Comparison of ENCODE assay signal across 1 cellular context in the genomic region with DNA sequence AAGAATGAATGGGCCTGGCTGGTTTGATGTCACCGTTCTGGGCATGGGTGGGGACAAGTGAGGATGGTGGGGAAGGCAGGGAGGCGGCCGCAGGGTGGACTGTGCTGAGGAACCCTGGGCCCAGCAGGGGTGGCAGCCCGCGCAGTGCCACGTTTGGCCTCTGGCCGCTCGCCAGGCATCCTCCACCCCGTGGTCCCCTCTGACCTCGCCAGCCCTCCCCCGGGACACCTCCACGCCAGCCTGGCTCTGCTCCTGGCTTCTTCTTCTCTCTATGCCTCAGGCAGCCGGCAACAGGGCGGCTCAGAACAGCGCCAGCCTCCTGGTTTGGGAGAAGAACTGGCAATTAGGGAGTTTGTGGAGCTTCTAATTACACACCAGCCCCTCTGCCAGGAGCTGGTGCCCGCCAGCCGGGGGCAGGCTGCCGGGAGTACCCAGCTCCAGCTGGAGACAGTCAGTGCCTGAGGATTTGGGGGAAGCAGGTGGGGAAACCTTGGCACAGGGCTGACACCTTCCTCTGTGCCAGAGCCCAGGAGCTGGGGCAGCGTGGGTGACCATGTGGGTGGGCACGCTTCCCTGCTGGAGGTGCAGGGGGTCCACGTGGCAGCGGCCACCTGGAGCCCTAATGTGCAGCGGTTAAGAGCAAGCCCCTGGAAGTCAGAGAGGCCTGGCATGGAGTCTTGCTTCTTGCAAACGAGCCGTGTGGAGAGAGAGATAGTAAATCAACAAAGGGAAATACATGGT.
TF ChIP-seq lines count a peak whose summit lies in the region.

No MANE protein-coding gene starts in this region.

TF ChIP-seq in SK-N-SH, 30 proteins besides CTCF, POLR2A, EP300 and RAD21:
- no peak for TF ChIP-seq NFIC (IDR thresholded peaks at IDR 0.05; ENCODE audit: borderline replicate concordance)
- no peak for TF ChIP-seq POLR2AphosphoS5 (IDR thresholded peaks at IDR 0.05; ENCODE audit: low read depth, low read length)
- TF ChIP-seq FOSL2 (IDR thresholded peaks at IDR 0.05; ENCODE audit: borderline replicate concordance, low read depth) = no peak
- no peak for TF ChIP-seq RCOR1 (IDR thresholded peaks at IDR 0.05; ENCODE audit: low read length)
- TF ChIP-seq, protein P1, sequence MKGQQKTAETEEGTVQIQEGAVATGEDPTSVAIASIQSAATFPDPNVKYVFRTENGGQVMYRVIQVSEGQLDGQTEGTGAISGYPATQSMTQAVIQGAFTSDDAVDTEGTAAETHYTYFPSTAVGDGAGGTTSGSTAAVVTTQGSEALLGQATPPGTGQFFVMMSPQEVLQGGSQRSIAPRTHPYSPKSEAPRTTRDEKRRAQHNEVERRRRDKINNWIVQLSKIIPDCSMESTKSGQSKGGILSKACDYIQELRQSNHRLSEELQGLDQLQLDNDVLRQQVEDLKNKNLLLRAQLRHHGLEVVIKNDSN (IDR thresholded peaks at IDR 0.05; ENCODE audit: borderline replicate concordance, low read depth) = no peak
- TF ChIP-seq SIN3A (IDR thresholded peaks at IDR 0.05; ENCODE audit: borderline replicate concordance, low read depth, low read length) = no peak
- TF ChIP-seq, protein P2, sequence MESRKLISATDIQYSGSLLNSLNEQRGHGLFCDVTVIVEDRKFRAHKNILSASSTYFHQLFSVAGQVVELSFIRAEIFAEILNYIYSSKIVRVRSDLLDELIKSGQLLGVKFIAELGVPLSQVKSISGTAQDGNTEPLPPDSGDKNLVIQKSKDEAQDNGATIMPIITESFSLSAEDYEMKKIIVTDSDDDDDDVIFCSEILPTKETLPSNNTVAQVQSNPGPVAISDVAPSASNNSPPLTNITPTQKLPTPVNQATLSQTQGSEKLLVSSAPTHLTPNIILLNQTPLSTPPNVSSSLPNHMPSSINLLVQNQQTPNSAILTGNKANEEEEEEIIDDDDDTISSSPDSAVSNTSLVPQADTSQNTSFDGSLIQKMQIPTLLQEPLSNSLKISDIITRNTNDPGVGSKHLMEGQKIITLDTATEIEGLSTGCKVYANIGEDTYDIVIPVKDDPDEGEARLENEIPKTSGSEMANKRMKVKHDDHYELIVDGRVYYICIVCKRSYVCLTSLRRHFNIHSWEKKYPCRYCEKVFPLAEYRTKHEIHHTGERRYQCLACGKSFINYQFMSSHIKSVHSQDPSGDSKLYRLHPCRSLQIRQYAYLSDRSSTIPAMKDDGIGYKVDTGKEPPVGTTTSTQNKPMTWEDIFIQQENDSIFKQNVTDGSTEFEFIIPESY (IDR thresholded peaks at IDR 0.05; ENCODE audit: borderline replicate concordance, low read depth) = no peak
- TF ChIP-seq, protein P3, sequence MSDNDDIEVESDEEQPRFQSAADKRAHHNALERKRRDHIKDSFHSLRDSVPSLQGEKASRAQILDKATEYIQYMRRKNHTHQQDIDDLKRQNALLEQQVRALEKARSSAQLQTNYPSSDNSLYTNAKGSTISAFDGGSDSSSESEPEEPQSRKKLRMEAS (IDR thresholded peaks at IDR 0.05; ENCODE audit: low read depth) = no peak
- TF ChIP-seq NRF1 (IDR thresholded peaks at IDR 0.05; ENCODE audit: low read depth, low read length) = no peak
- TF ChIP-seq, protein P4, sequence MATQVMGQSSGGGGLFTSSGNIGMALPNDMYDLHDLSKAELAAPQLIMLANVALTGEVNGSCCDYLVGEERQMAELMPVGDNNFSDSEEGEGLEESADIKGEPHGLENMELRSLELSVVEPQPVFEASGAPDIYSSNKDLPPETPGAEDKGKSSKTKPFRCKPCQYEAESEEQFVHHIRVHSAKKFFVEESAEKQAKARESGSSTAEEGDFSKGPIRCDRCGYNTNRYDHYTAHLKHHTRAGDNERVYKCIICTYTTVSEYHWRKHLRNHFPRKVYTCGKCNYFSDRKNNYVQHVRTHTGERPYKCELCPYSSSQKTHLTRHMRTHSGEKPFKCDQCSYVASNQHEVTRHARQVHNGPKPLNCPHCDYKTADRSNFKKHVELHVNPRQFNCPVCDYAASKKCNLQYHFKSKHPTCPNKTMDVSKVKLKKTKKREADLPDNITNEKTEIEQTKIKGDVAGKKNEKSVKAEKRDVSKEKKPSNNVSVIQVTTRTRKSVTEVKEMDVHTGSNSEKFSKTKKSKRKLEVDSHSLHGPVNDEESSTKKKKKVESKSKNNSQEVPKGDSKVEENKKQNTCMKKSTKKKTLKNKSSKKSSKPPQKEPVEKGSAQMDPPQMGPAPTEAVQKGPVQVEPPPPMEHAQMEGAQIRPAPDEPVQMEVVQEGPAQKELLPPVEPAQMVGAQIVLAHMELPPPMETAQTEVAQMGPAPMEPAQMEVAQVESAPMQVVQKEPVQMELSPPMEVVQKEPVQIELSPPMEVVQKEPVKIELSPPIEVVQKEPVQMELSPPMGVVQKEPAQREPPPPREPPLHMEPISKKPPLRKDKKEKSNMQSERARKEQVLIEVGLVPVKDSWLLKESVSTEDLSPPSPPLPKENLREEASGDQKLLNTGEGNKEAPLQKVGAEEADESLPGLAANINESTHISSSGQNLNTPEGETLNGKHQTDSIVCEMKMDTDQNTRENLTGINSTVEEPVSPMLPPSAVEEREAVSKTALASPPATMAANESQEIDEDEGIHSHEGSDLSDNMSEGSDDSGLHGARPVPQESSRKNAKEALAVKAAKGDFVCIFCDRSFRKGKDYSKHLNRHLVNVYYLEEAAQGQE (IDR thresholded peaks at IDR 0.05; ENCODE audit: low read depth, low read length) = no peak
- TF ChIP-seq, protein P5, sequence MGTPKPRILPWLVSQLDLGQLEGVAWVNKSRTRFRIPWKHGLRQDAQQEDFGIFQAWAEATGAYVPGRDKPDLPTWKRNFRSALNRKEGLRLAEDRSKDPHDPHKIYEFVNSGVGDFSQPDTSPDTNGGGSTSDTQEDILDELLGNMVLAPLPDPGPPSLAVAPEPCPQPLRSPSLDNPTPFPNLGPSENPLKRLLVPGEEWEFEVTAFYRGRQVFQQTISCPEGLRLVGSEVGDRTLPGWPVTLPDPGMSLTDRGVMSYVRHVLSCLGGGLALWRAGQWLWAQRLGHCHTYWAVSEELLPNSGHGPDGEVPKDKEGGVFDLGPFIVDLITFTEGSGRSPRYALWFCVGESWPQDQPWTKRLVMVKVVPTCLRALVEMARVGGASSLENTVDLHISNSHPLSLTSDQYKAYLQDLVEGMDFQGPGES (IDR thresholded peaks at IDR 0.05; ENCODE audit: low read depth, low read length) = no peak
- no peak for TF ChIP-seq TEAD4 (IDR thresholded peaks at IDR 0.05; ENCODE audit: borderline replicate concordance, insufficient read depth)
- TF ChIP-seq GABPA (IDR thresholded peaks at IDR 0.05; ENCODE audit: low read depth) = no peak
- TF ChIP-seq RFX5 (IDR thresholded peaks at IDR 0.05; ENCODE audit: low read length) = no peak
- no peak for TF ChIP-seq TAF1 (IDR thresholded peaks at IDR 0.05; ENCODE audit: borderline replicate concordance, low read depth, low read length)
- TF ChIP-seq, protein P6, sequence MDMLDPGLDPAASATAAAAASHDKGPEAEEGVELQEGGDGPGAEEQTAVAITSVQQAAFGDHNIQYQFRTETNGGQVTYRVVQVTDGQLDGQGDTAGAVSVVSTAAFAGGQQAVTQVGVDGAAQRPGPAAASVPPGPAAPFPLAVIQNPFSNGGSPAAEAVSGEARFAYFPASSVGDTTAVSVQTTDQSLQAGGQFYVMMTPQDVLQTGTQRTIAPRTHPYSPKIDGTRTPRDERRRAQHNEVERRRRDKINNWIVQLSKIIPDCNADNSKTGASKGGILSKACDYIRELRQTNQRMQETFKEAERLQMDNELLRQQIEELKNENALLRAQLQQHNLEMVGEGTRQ (IDR thresholded peaks at IDR 0.05; ENCODE audit: borderline replicate concordance, low read depth, low read length) = no peak
- no peak for TF ChIP-seq SMC3 (IDR thresholded peaks at IDR 0.05; ENCODE audit: low read depth, low read length)
- no peak for TF ChIP-seq FOXJ3 (CRISPR knock-in tag; IDR thresholded peaks at IDR 0.05)
- no peak; the same call in 1 of the 2 replicates for TF ChIP-seq MXI1 (IDR thresholded peaks at IDR 0.05; ENCODE audit: low read depth, low read length)
- TF ChIP-seq, protein P7, sequence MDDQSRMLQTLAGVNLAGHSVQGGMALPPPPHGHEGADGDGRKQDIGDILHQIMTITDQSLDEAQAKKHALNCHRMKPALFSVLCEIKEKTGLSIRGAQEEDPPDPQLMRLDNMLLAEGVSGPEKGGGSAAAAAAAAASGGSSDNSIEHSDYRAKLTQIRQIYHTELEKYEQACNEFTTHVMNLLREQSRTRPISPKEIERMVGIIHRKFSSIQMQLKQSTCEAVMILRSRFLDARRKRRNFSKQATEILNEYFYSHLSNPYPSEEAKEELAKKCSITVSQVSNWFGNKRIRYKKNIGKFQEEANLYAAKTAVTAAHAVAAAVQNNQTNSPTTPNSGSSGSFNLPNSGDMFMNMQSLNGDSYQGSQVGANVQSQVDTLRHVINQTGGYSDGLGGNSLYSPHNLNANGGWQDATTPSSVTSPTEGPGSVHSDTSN (IDR thresholded peaks at IDR 0.05) = no peak
